22 cellular contexts compared by ENCODE assay signal in genomic region chr17:41226051-41226450, GRCh38. TPM values are rescaled to one million over a fixed set of nuclear protein-coding genes. Genes with fewer than 3 reads are reported as not detected.
DNase-seq lines count a peak whose midpoint lies in the region; FAIRE-seq and TF ChIP-seq lines count a peak whose summit lies in the region.
"Had no signal": no experiment of that assay in that cellular context is flagged by ENCODE, and none has a peak within 500 bp of the region (broad histone marks: within the 10 kb centered on the region; RNA-seq: fewer than 3 reads in every experiment).

No MANE protein-coding gene starts in this region.

- H3K4me1 ChIP-seq in astrocyte (ENCODE audit: insufficient read depth, low read length) (no peaks in the 10 kb centered on the region), trophoblast cell (ENCODE audit: control insufficient read depth in 1 of 2, insufficient read depth in 2 of 2, low read length in 2 of 2) (no peaks in the 10 kb centered on the region), OCI-LY7 (ENCODE audit: insufficient read depth, low read length, poor library complexity, severe bottlenecking) (no peaks in the 10 kb centered on the region)
- H3K4me1 ChIP-seq: Caco-2 had no signal

- H3K4me1 Mint-ChIP-seq in activated CD4-positive, alpha-beta T cell treated with anti-CD3 and anti-CD28 coated beads, Interleukin-2, amount 10 ng/mL, durations not matched to agents 24 days and 14 days: no peaks in the 10 kb centered on the region
- H3K4me1 Mint-ChIP-seq in activated CD4-positive, alpha-beta T cell treated with anti-CD3 and anti-CD28 coated beads, Interleukin-2, amount 10 ng/mL, durations not matched to agents 7 days and 5 days: no peaks in the 10 kb centered on the region
- no peaks in the 10 kb centered on the region for H3K4me1 Mint-ChIP-seq in astrocyte (ENCODE audit: low read depth, unreplicated experiment)
- H3K4me1 Mint-ChIP-seq: CD4-positive, alpha-beta memory T cell had no signal

- H4K20me1 ChIP-seq in astrocyte (ENCODE audit: insufficient read depth, low read length): no peaks in the 10 kb centered on the region
- no peaks in the 10 kb centered on the region for H4K20me1 ChIP-seq in OCI-LY7 (ENCODE audit: insufficient read depth, low read length)

- no peak overlapping the region for H3K4me2 ChIP-seq in astrocyte (ENCODE audit: low read length)
- H3K4me2 ChIP-seq in trophoblast cell (ENCODE audit: low read length): no peak overlapping the region
- no peak overlapping the region for H3K4me2 ChIP-seq in OCI-LY7 (ENCODE audit: low read length)

- H3K9ac ChIP-seq in astrocyte (ENCODE audit: low read length) (no peak overlapping the region), trophoblast cell (ENCODE audit: low read length) (no peak overlapping the region)
- H3K9ac ChIP-seq: GM23248 had no signal

- H3K27me3 Mint-ChIP-seq in activated CD4-positive, alpha-beta T cell treated with anti-CD3 and anti-CD28 coated beads, Interleukin-2, amount 10 ng/mL, durations not matched to agents 24 days and 14 days: peaks cover 7% of the 10 kb centered on the region
- H3K27me3 Mint-ChIP-seq in activated CD4-positive, alpha-beta T cell treated with anti-CD3 and anti-CD28 coated beads, Interleukin-2, amount 10 ng/mL, durations not matched to agents 7 days and 5 days: peaks cover 9% of the 10 kb centered on the region
- H3K27me3 Mint-ChIP-seq in astrocyte (ENCODE audit: low read depth, unreplicated experiment): peaks cover 10% of the 10 kb centered on the region

- DNase-seq in activated CD4-positive, alpha-beta T cell treated with anti-CD3 and anti-CD28 coated beads, Interleukin-2, amount 10 ng/mL, durations not matched to agents 24 days and 14 days: peak; percentile 40
- DNase-seq in activated CD4-positive, alpha-beta T cell treated with anti-CD3 and anti-CD28 coated beads, Interleukin-2, amount 10 ng/mL, durations not matched to agents 7 days and 5 days: no peak
- DNase-seq in astrocyte (ENCODE audit: low read depth): no peak
- peak in 1 of 2 donors; percentile 35 for DNase-seq in trophoblast cell
- DNase-seq in OCI-LY7 (ENCODE audit: low spot score): no peak
- DNase-seq in NOMO-1 treated with dmso at 0.1 percent for 144 hours (lab: John Stamatoyannopoulos, UW; ENCODE audit: unreplicated experiment): no peak
- DNase-seq: ACHN; AML-193; C1 segment of cervical spinal cord; Caco-2; CD4-positive, alpha-beta memory T cell; DMS153; DND-41; GM23248; H9 had no signal

- H3K4me3 Mint-ChIP-seq in activated CD4-positive, alpha-beta T cell treated with anti-CD3 and anti-CD28 coated beads, Interleukin-2, amount 10 ng/mL, durations not matched to agents 24 days and 14 days: no peak overlapping the region
- H3K4me3 Mint-ChIP-seq in activated CD4-positive, alpha-beta T cell treated with anti-CD3 and anti-CD28 coated beads, Interleukin-2, amount 10 ng/mL, durations not matched to agents 7 days and 5 days: no peak overlapping the region
- H3K4me3 Mint-ChIP-seq in astrocyte (ENCODE audit: unreplicated experiment): no peak overlapping the region
- H3K4me3 Mint-ChIP-seq: CD4-positive, alpha-beta memory T cell; H9 had no signal

- TF ChIP-seq CTCF in astrocyte (IDR thresholded peaks at IDR 0.05; ENCODE audit: insufficient read depth, low read depth, low read length): no peak
- TF ChIP-seq CTCF in OCI-LY7 (conservative IDR thresholded peaks at IDR 0.05; ENCODE audit: low read length): no peak

- intact Hi-C loops in activated CD4-positive, alpha-beta T cell treated with anti-CD3 and anti-CD28 coated beads, Interleukin-2, amount 10 ng/mL, durations not matched to agents 24 days and 14 days (cut with micrococcal nuclease): no loop called here
- intact Hi-C loops in OCI-LY7 (cut with micrococcal nuclease; ENCODE audit: unreplicated experiment): no loop called here

- H2AK5ac ChIP-seq in trophoblast cell (ENCODE audit: low read length): no peak overlapping the region

- POLR2A ChIA-PET in activated CD4-positive, alpha-beta T cell treated with anti-CD3 and anti-CD28 coated beads, Interleukin-2, amount 10 ng/mL, durations not matched to agents 7 days and 5 days (lab: Charles Lee): no interaction called here
- POLR2A ChIA-PET in OCI-LY7 (lab: Charles Lee): no interaction called here

- no peak overlapping the region for H2BK120ac ChIP-seq in trophoblast cell (ENCODE audit: insufficient read depth, low read length, poor library complexity)

- peak; percentile 54 for FAIRE-seq in astrocyte (lab: Jason Lieb, UNC)
- FAIRE-seq: A204.1, G401.6, GM12892, GM19239 had no signal

- H3K27ac ChIP-seq in astrocyte (ENCODE audit: low read depth, low read length) (no peak overlapping the region), trophoblast cell (ENCODE audit: low read depth, low read length) (no peak overlapping the region), OCI-LY7 (ENCODE audit: low read depth, low read length, poor library complexity, severe bottlenecking) (no peak overlapping the region)
- H3K27ac ChIP-seq: 22Rv1, GM23248 had no signal

- H4K8ac ChIP-seq in trophoblast cell (ENCODE audit: low read depth, low read length): no peak overlapping the region

- no peaks in the 10 kb centered on the region for H3K9me3 Mint-ChIP-seq in activated CD4-positive, alpha-beta T cell treated with anti-CD3 and anti-CD28 coated beads, Interleukin-2, amount 10 ng/mL, durations not matched to agents 24 days and 14 days
- no peaks in the 10 kb centered on the region for H3K9me3 Mint-ChIP-seq in activated CD4-positive, alpha-beta T cell treated with anti-CD3 and anti-CD28 coated beads, Interleukin-2, amount 10 ng/mL, durations not matched to agents 7 days and 5 days
- no peaks in the 10 kb centered on the region for H3K9me3 Mint-ChIP-seq in astrocyte (ENCODE audit: unreplicated experiment)
- H3K9me3 Mint-ChIP-seq: H9 had no signal

- H3K27me3 ChIP-seq in astrocyte (ENCODE audit: insufficient read depth, low read length) (no peaks in the 10 kb centered on the region), trophoblast cell (ENCODE audit: insufficient read depth, low read length) (no peaks in the 10 kb centered on the region)

- no peaks in the 10 kb centered on the region for H3K79me1 ChIP-seq in trophoblast cell (ENCODE audit: low read length)

- no peak overlapping the region for H4K12ac ChIP-seq in trophoblast cell (ENCODE audit: low read depth, low read length)

- BruUV-seq in OCI-LY7 (replicated peaks; lab: Mats Ljungman, UMichigan): no TSS peak

- no peak overlapping the region for H4K91ac ChIP-seq in trophoblast cell (ENCODE audit: low read depth, low read length)

- H2BK5ac ChIP-seq in trophoblast cell (ENCODE audit: low read depth, low read length, poor library complexity): peak overlapping the region; percentile 40

- H3K23ac ChIP-seq in trophoblast cell (ENCODE audit: low read length): no peak overlapping the region

- no peak overlapping the region for H3K4me3 ChIP-seq in astrocyte (ENCODE audit: insufficient read depth, low read depth, low read length)
- no peak overlapping the region for H3K4me3 ChIP-seq in trophoblast cell (ENCODE audit: low read depth, low read length)
- no peak overlapping the region for H3K4me3 ChIP-seq in OCI-LY7 (ENCODE audit: low read depth, low read length, poor library complexity, severe bottlenecking)
- H3K4me3 ChIP-seq: GM23248 had no signal

- H3K36me3 ChIP-seq in astrocyte (ENCODE audit: insufficient read depth, low read length): no peaks in the 10 kb centered on the region
- no peaks in the 10 kb centered on the region for H3K36me3 ChIP-seq in trophoblast cell (ENCODE audit: control insufficient read depth in 1 of 2, insufficient read depth in 2 of 2, low read length in 2 of 2)
- H3K36me3 ChIP-seq in OCI-LY7 (ENCODE audit: insufficient read depth, low read length): no peaks in the 10 kb centered on the region

- no peak overlapping the region for H3K27ac Mint-ChIP-seq in activated CD4-positive, alpha-beta T cell treated with anti-CD3 and anti-CD28 coated beads, Interleukin-2, amount 10 ng/mL, durations not matched to agents 24 days and 14 days
- no peak overlapping the region for H3K27ac Mint-ChIP-seq in activated CD4-positive, alpha-beta T cell treated with anti-CD3 and anti-CD28 coated beads, Interleukin-2, amount 10 ng/mL, durations not matched to agents 7 days and 5 days
- H3K27ac Mint-ChIP-seq in astrocyte (ENCODE audit: unreplicated experiment): no peak overlapping the region
- H3K27ac Mint-ChIP-seq: CD4-positive, alpha-beta memory T cell; H9 had no signal

- CTCF ChIA-PET in activated CD4-positive, alpha-beta T cell treated with anti-CD3 and anti-CD28 coated beads, Interleukin-2, amount 10 ng/mL, durations not matched to agents 7 days and 5 days (lab: Charles Lee): interaction anchor here (1.0 kb wide), 1 partner anchor 322 kb away, joined by 3 read pairs; no protein-coding TSS in a partner anchor
- CTCF ChIA-PET in OCI-LY7 (lab: Charles Lee; ENCODE audit: unreplicated experiment): no interaction called here

- H3K14ac ChIP-seq in trophoblast cell (ENCODE audit: low read length): no peak overlapping the region

- no peak overlapping the region for H3K18ac ChIP-seq in trophoblast cell (ENCODE audit: low read length)

- no peak overlapping the region for H3K4ac ChIP-seq in trophoblast cell (ENCODE audit: low read depth, low read length)

- no peaks in the 10 kb centered on the region for H3K36me3 Mint-ChIP-seq in activated CD4-positive, alpha-beta T cell treated with anti-CD3 and anti-CD28 coated beads, Interleukin-2, amount 10 ng/mL, durations not matched to agents 24 days and 14 days (ENCODE audit: low read depth)
- H3K36me3 Mint-ChIP-seq in activated CD4-positive, alpha-beta T cell treated with anti-CD3 and anti-CD28 coated beads, Interleukin-2, amount 10 ng/mL, durations not matched to agents 7 days and 5 days (ENCODE audit: low read depth): no peaks in the 10 kb centered on the region
- H3K36me3 Mint-ChIP-seq in astrocyte (ENCODE audit: low read depth, unreplicated experiment): no peaks in the 10 kb centered on the region
- H3K36me3 Mint-ChIP-seq: CD4-positive, alpha-beta memory T cell had no signal

- H3K9me3 ChIP-seq in astrocyte (ENCODE audit: insufficient read depth, low read depth, low read length): no peaks in the 10 kb centered on the region
- no peaks in the 10 kb centered on the region for H3K9me3 ChIP-seq in trophoblast cell (ENCODE audit: insufficient read depth, low read depth, low read length)
- no peaks in the 10 kb centered on the region for H3K9me3 ChIP-seq in OCI-LY7 (ENCODE audit: low read length)
- H3K9me3 ChIP-seq: Caco-2 had no signal

- H2BK12ac ChIP-seq in trophoblast cell (ENCODE audit: low read length): no peak overlapping the region

- H2AFZ ChIP-seq in astrocyte (ENCODE audit: low read depth, low read length) (no peak overlapping the region), trophoblast cell (ENCODE audit: insufficient read depth, low read length, poor library complexity) (no peak overlapping the region), OCI-LY7 (ENCODE audit: low read length) (no peak overlapping the region)
- H2AFZ ChIP-seq: GM23248 had no signal

- H3K9me2 ChIP-seq in OCI-LY7 (ENCODE audit: insufficient read depth, low read length): no peaks in the 10 kb centered on the region

- WGBS in trophoblast cell (ENCODE audit: extremely low coverage, insufficient coverage, insufficient read length): no CpG with 5 or more reads among the region's 6 CpGs

- H3K79me2 ChIP-seq in astrocyte (ENCODE audit: insufficient read depth, low read length) (no peaks in the 10 kb centered on the region), trophoblast cell (ENCODE audit: control insufficient read depth, insufficient read depth, low read length, poor library complexity) (no peaks in the 10 kb centered on the region), OCI-LY7 (ENCODE audit: insufficient read depth, low read depth, low read length) (no peaks in the 10 kb centered on the region)

RNA-seq across cellular contexts. Expression of gene KRTAP9-2, which starts 0.4 kb away (rescaled TPM):
- not detected in 2 replicates for total RNA-seq in activated CD4-positive, alpha-beta T cell treated with anti-CD3 and anti-CD28 coated beads, Interleukin-2, amount 10 ng/mL, durations not matched to agents 24 days and 14 days
- total RNA-seq in activated CD4-positive, alpha-beta T cell treated with anti-CD3 and anti-CD28 coated beads, Interleukin-2, amount 10 ng/mL, durations not matched to agents 7 days and 5 days: not detected
- total RNA-seq in astrocyte (not detected in 2 replicates), OCI-LY7 (2022) (not detected in 2 replicates)
- polyA plus RNA-seq in trophoblast cell (2013): not detected in 2 replicates
- not detected in 2 replicates for total RNA-seq in OCI-LY7 (2014; rRNA removed; shearing (Covaris generic))
- total RNA-seq: Caco-2; CD4-positive, alpha-beta memory T cell; GM23248; H4; H9 had no signal
- polyA plus RNA-seq: BJ; CD4-positive, alpha-beta memory T cell; GM23248 had no signal

RNA-seq across cellular contexts. Expression of gene KRTAP9-3, which starts 6.2 kb away (rescaled TPM):
- not detected in 2 replicates for total RNA-seq in activated CD4-positive, alpha-beta T cell treated with anti-CD3 and anti-CD28 coated beads, Interleukin-2, amount 10 ng/mL, durations not matched to agents 24 days and 14 days
- not detected for total RNA-seq in activated CD4-positive, alpha-beta T cell treated with anti-CD3 and anti-CD28 coated beads, Interleukin-2, amount 10 ng/mL, durations not matched to agents 7 days and 5 days
- total RNA-seq in astrocyte (not detected in 2 replicates), OCI-LY7 (2022) (not detected in 2 replicates)
- not detected in 2 replicates for polyA plus RNA-seq in trophoblast cell (2013)
- total RNA-seq in OCI-LY7 (2014; rRNA removed; shearing (Covaris generic)): not detected in 2 replicates
- total RNA-seq: Caco-2; CD4-positive, alpha-beta memory T cell; GM23248; H4; H9 had no signal
- polyA plus RNA-seq: BJ; CD4-positive, alpha-beta memory T cell; GM23248 had no signal

RNA-seq across cellular contexts. Expression of gene KRTAP9-8, which starts 11.7 kb away (rescaled TPM):
- not detected in 2 replicates for total RNA-seq in activated CD4-positive, alpha-beta T cell treated with anti-CD3 and anti-CD28 coated beads, Interleukin-2, amount 10 ng/mL, durations not matched to agents 24 days and 14 days
- total RNA-seq in activated CD4-positive, alpha-beta T cell treated with anti-CD3 and anti-CD28 coated beads, Interleukin-2, amount 10 ng/mL, durations not matched to agents 7 days and 5 days: not detected
- total RNA-seq in astrocyte (not detected in 2 replicates), OCI-LY7 (2022) (not detected in 2 replicates)
- polyA plus RNA-seq in trophoblast cell (2013): not detected in 2 replicates
- not detected in 2 replicates for total RNA-seq in OCI-LY7 (2014; rRNA removed; shearing (Covaris generic))
- total RNA-seq: Caco-2; CD4-positive, alpha-beta memory T cell; GM23248; H4; H9 had no signal
- polyA plus RNA-seq: BJ; CD4-positive, alpha-beta memory T cell; GM23248 had no signal

RNA-seq across cellular contexts. Expression of gene KRTAP9-4, which starts 23.4 kb away (rescaled TPM):
- not detected in 2 replicates for total RNA-seq in activated CD4-positive, alpha-beta T cell treated with anti-CD3 and anti-CD28 coated beads, Interleukin-2, amount 10 ng/mL, durations not matched to agents 24 days and 14 days
- not detected for total RNA-seq in activated CD4-positive, alpha-beta T cell treated with anti-CD3 and anti-CD28 coated beads, Interleukin-2, amount 10 ng/mL, durations not matched to agents 7 days and 5 days
- total RNA-seq in astrocyte: not detected in 2 replicates
- not detected in 2 replicates for polyA plus RNA-seq in trophoblast cell (2013)
- total RNA-seq in OCI-LY7 (2014; rRNA removed; shearing (Covaris generic)): not detected in 2 replicates
- total RNA-seq in OCI-LY7 (2022): not detected in 2 replicates
- total RNA-seq: Caco-2; CD4-positive, alpha-beta memory T cell; GM23248; H4; H9 had no signal
- polyA plus RNA-seq: BJ; CD4-positive, alpha-beta memory T cell; GM23248 had no signal

RNA-seq across cellular contexts. Expression of gene KRTAP9-9, which starts 29.1 kb away (rescaled TPM):
- not detected in 2 replicates for total RNA-seq in activated CD4-positive, alpha-beta T cell treated with anti-CD3 and anti-CD28 coated beads, Interleukin-2, amount 10 ng/mL, durations not matched to agents 24 days and 14 days
- not detected for total RNA-seq in activated CD4-positive, alpha-beta T cell treated with anti-CD3 and anti-CD28 coated beads, Interleukin-2, amount 10 ng/mL, durations not matched to agents 7 days and 5 days
- total RNA-seq in astrocyte: not detected in 2 replicates
- not detected in 2 replicates for polyA plus RNA-seq in trophoblast cell (2013)
- total RNA-seq in OCI-LY7 (2014; rRNA removed; shearing (Covaris generic)): not detected in 2 replicates
- total RNA-seq in OCI-LY7 (2022): not detected in 2 replicates
- total RNA-seq: Caco-2; CD4-positive, alpha-beta memory T cell; GM23248; H4; H9 had no signal
- polyA plus RNA-seq: BJ; CD4-positive, alpha-beta memory T cell; GM23248 had no signal
